2 cellular contexts compared by ENCODE assay signal in the genomic region with DNA sequence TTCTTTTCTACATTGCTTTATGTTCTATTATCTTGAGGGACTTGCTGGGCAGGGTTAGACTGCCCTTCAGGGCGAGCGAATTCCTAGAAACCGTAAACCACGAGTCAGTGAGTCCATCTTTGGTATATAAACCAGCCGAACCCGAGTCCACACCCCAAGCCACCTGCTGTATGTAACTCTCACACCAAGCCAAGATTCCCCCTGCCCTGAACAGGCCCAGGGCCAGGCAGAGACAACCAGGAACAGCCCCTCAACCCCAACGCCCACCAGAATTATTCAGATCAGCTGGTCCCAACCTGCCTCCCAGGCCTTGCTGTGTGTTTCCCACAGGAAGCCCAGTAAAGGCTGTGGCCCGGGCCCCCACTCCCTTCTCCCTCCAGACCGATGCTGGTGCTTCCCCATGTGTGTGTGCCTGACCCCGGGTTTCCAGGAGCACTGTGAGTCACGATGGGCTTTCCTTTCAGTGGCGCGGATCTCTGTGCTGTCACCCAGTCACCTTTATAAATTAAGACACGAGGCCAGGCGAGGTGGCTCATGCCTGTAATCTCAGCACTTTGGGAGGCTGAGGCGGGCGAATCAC.
TF ChIP-seq lines count a peak whose summit lies in the region.

No MANE protein-coding gene starts in this region.

TF ChIP-seq in A549, 52 proteins besides CTCF, POLR2A, EP300 and RAD21:
- TF ChIP-seq RARB (CRISPR knock-in tag; IDR thresholded peaks at IDR 0.05) = no peak
- TF ChIP-seq KDM5A (IDR thresholded peaks at IDR 0.05) = no peak
- no peak for TF ChIP-seq NPAS2 (CRISPR knock-in tag; IDR thresholded peaks at IDR 0.05; ENCODE audit: borderline replicate concordance)
- no peak for TF ChIP-seq ZSCAN20 (CRISPR knock-in tag; IDR thresholded peaks at IDR 0.05)
- no peak for TF ChIP-seq KDM1A (IDR thresholded peaks at IDR 0.05; ENCODE audit: low read depth)
- no peak for TF ChIP-seq CEBPB (IDR thresholded peaks at IDR 0.05)
- TF ChIP-seq EHMT2 (IDR thresholded peaks at IDR 0.05; ENCODE audit: low read depth) = no peak
- no peak for TF ChIP-seq NR3C1 (IDR thresholded peaks at IDR 0.05)
- no peak for TF ChIP-seq RNF2 (IDR thresholded peaks at IDR 0.05; ENCODE audit: borderline replicate concordance, low read depth)
- TF ChIP-seq CBX8 (IDR thresholded peaks at IDR 0.05) = no peak
- TF ChIP-seq GATA3 (IDR thresholded peaks at IDR 0.05; ENCODE audit: borderline replicate concordance) = no peak
- no peak for TF ChIP-seq ESRRA (IDR thresholded peaks at IDR 0.05; ENCODE audit: borderline replicate concordance, low read length)
- TF ChIP-seq, protein P1, sequence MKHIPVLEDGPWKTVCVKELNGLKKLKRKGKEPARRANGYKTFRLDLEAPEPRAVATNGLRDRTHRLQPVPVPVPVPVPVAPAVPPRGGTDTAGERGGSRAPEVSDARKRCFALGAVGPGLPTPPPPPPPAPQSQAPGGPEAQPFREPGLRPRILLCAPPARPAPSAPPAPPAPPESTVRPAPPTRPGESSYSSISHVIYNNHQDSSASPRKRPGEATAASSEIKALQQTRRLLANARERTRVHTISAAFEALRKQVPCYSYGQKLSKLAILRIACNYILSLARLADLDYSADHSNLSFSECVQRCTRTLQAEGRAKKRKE (CRISPR knock-in tag; IDR thresholded peaks at IDR 0.05; ENCODE audit: low read depth) = no peak
- TF ChIP-seq ZNF302 (CRISPR knock-in tag; IDR thresholded peaks at IDR 0.05) = no peak
- TF ChIP-seq MYC (IDR thresholded peaks at IDR 0.05; ENCODE audit: borderline replicate concordance, low read length) = no peak
- TF ChIP-seq, protein P2, sequence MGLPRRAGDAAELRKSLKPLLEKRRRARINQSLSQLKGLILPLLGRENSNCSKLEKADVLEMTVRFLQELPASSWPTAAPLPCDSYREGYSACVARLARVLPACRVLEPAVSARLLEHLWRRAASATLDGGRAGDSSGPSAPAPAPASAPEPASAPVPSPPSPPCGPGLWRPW (IDR thresholded peaks at IDR 0.05) = no peak
- no peak for TF ChIP-seq FOSB (CRISPR knock-in tag; IDR thresholded peaks at IDR 0.05)
- TF ChIP-seq HOXB5 (CRISPR knock-in tag; IDR thresholded peaks at IDR 0.05) = no peak

TF ChIP-seq in IMR-90, 13 proteins besides CTCF, POLR2A, EP300 and RAD21:
- no peak for TF ChIP-seq RCOR1 (IDR thresholded peaks at IDR 0.05; ENCODE audit: insufficient replicate concordance, low read length)
- no peak for TF ChIP-seq FOS (IDR thresholded peaks at IDR 0.05; ENCODE audit: low read depth, low read length)
- no peak for TF ChIP-seq SMC3 (IDR thresholded peaks at IDR 0.05; ENCODE audit: low read depth, low read length)
- TF ChIP-seq, protein P3, sequence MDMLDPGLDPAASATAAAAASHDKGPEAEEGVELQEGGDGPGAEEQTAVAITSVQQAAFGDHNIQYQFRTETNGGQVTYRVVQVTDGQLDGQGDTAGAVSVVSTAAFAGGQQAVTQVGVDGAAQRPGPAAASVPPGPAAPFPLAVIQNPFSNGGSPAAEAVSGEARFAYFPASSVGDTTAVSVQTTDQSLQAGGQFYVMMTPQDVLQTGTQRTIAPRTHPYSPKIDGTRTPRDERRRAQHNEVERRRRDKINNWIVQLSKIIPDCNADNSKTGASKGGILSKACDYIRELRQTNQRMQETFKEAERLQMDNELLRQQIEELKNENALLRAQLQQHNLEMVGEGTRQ (IDR thresholded peaks at IDR 0.05; ENCODE audit: low read depth, low read length) = no peak
- no peak for TF ChIP-seq MAZ (IDR thresholded peaks at IDR 0.05; ENCODE audit: borderline replicate concordance, low read depth, low read length)
- TF ChIP-seq MXI1 (IDR thresholded peaks at IDR 0.05; ENCODE audit: borderline replicate concordance, low read depth, low read length) = no peak
- TF ChIP-seq RFX5 (IDR thresholded peaks at IDR 0.05; ENCODE audit: low read depth, low read length) = no peak
- TF ChIP-seq MAFK (IDR thresholded peaks at IDR 0.05; ENCODE audit: low read depth, low read length) = no peak
- no peak for TF ChIP-seq NFE2L2 (IDR thresholded peaks at IDR 0.05; ENCODE audit: low read depth, low read length)
- no peak for TF ChIP-seq CEBPB (IDR thresholded peaks at IDR 0.05; ENCODE audit: low read depth, low read length)
- TF ChIP-seq CHD1 (IDR thresholded peaks at IDR 0.05; ENCODE audit: low read depth, low read length) = no peak
- TF ChIP-seq, protein P4, sequence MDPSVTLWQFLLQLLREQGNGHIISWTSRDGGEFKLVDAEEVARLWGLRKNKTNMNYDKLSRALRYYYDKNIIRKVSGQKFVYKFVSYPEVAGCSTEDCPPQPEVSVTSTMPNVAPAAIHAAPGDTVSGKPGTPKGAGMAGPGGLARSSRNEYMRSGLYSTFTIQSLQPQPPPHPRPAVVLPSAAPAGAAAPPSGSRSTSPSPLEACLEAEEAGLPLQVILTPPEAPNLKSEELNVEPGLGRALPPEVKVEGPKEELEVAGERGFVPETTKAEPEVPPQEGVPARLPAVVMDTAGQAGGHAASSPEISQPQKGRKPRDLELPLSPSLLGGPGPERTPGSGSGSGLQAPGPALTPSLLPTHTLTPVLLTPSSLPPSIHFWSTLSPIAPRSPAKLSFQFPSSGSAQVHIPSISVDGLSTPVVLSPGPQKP (IDR thresholded peaks at IDR 0.05; ENCODE audit: borderline replicate concordance, low read depth, low read length) = no peak
- no peak for TF ChIP-seq BHLHE40 (IDR thresholded peaks at IDR 0.05; ENCODE audit: low read depth, low read length)
